1 cellular context compared by ENCODE assay signal in the genomic region with DNA sequence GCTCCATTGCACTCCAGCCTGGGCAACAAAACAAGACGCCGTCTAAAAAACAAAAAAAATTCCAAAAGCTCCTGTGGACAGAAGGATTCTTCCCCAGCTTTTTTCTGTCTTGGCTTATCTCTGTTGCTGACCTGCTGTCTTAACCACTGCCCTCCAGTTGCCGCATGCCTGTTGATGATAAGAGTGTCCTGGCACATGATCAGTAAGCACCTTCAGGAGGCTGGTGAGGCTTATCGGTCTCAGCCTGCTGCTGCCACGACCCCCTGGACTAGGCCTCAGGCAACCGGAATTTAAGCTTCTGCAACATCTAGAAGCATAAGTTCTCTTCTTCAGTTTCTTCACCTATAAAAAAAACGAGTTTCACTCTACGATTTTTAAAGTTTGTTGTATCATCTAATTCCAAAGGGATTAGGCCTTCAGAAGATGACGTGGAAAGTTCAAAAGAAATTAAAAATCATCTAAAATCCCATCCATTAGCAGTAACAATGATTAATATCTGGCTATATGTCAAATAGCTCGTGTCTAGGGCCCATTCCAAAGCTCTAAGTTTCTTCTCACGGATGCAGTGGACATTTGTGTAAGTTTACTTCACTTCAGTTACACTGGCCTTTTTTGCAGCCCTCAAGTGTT.
TF ChIP-seq lines count a peak whose summit lies in the region.

No MANE protein-coding gene starts in this region.

TF ChIP-seq in K562, 482 proteins besides CTCF, POLR2A, EP300 and RAD21 (continued from another document and continues in another):
- TF ChIP-seq, protein P1, sequence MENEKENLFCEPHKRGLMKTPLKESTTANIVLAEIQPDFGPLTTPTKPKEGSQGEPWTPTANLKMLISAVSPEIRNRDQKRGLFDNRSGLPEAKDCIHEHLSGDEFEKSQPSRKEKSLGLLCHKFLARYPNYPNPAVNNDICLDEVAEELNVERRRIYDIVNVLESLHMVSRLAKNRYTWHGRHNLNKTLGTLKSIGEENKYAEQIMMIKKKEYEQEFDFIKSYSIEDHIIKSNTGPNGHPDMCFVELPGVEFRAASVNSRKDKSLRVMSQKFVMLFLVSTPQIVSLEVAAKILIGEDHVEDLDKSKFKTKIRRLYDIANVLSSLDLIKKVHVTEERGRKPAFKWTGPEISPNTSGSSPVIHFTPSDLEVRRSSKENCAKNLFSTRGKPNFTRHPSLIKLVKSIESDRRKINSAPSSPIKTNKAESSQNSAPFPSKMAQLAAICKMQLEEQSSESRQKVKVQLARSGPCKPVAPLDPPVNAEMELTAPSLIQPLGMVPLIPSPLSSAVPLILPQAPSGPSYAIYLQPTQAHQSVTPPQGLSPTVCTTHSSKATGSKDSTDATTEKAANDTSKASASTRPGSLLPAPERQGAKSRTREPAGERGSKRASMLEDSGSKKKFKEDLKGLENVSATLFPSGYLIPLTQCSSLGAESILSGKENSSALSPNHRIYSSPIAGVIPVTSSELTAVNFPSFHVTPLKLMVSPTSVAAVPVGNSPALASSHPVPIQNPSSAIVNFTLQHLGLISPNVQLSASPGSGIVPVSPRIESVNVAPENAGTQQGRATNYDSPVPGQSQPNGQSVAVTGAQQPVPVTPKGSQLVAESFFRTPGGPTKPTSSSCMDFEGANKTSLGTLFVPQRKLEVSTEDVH (IDR thresholded peaks at IDR 0.05; ENCODE audit: low read depth, partially characterized antibody) = peak; percentile 74
- TF ChIP-seq ZNF224 (CRISPR knock-in tag; IDR thresholded peaks at IDR 0.05) (no peak), HIVEP1 (CRISPR knock-in tag; IDR thresholded peaks at IDR 0.05) (no peak), GATAD2A (IDR thresholded peaks at IDR 0.05) (peak; percentile 99), EHMT2 (IDR thresholded peaks at IDR 0.05) (peak; percentile 49; the same call in 1 of the 2 replicates), FOXJ3 (CRISPR knock-in tag; IDR thresholded peaks at IDR 0.05) (no peak), TSC22D4 (tag; IDR thresholded peaks at IDR 0.05) (no peak), ZKSCAN8 (CRISPR knock-in tag; IDR thresholded peaks at IDR 0.05) (peak; percentile 85), KAT7 (CRISPR knock-in tag; IDR thresholded peaks at IDR 0.05; ENCODE audit: borderline replicate concordance) (no peak), MCM7 (IDR thresholded peaks at IDR 0.05) (no peak), KHSRP (IDR thresholded peaks at IDR 0.05) (peak; percentile 96), NCOR1 (IDR thresholded peaks at IDR 0.05) (peak; percentile 100), CHCHD3 (CRISPR knock-in tag; IDR thresholded peaks at IDR 0.05) (no peak), GABPB2 (CRISPR knock-in tag; conservative IDR thresholded peaks at IDR 0.05) (no peak), SRSF1 (IDR thresholded peaks at IDR 0.05; ENCODE audit: low read depth, low read length) (no peak), DIDO1 (tag; IDR thresholded peaks at IDR 0.05; ENCODE audit: low read depth) (peak; percentile 50; the same call in 1 of the 2 replicates), DACH1 (IDR thresholded peaks at IDR 0.05; ENCODE audit: partially characterized antibody) (peak; percentile 80), SRF (CRISPR knock-in tag; IDR thresholded peaks at IDR 0.05) (no peak), U2AF1 (optimal IDR thresholded peaks at IDR 0.05; ENCODE audit: low read depth, low read length) (no peak), TAF9B (IDR thresholded peaks at IDR 0.05; ENCODE audit: partially characterized antibody) (peak; percentile 63), HDAC8 (tag; IDR thresholded peaks at IDR 0.05) (no peak), RFX5 (IDR thresholded peaks at IDR 0.05; ENCODE audit: low read depth, low read length) (no peak), PHB (CRISPR knock-in tag; IDR thresholded peaks at IDR 0.05) (no peak)
- TF ChIP-seq, protein P2, sequence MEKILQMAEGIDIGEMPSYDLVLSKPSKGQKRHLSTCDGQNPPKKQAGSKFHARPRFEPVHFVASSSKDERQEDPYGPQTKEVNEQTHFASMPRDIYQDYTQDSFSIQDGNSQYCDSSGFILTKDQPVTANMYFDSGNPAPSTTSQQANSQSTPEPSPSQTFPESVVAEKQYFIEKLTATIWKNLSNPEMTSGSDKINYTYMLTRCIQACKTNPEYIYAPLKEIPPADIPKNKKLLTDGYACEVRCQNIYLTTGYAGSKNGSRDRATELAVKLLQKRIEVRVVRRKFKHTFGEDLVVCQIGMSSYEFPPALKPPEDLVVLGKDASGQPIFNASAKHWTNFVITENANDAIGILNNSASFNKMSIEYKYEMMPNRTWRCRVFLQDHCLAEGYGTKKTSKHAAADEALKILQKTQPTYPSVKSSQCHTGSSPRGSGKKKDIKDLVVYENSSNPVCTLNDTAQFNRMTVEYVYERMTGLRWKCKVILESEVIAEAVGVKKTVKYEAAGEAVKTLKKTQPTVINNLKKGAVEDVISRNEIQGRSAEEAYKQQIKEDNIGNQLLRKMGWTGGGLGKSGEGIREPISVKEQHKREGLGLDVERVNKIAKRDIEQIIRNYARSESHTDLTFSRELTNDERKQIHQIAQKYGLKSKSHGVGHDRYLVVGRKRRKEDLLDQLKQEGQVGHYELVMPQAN (IDR thresholded peaks at IDR 0.05; ENCODE audit: borderline replicate concordance) = no peak
- TF ChIP-seq, protein P3, sequence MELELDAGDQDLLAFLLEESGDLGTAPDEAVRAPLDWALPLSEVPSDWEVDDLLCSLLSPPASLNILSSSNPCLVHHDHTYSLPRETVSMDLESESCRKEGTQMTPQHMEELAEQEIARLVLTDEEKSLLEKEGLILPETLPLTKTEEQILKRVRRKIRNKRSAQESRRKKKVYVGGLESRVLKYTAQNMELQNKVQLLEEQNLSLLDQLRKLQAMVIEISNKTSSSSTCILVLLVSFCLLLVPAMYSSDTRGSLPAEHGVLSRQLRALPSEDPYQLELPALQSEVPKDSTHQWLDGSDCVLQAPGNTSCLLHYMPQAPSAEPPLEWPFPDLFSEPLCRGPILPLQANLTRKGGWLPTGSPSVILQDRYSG (tag; conservative IDR thresholded peaks at IDR 0.05; ENCODE audit: low read depth) = peak; percentile 75; the same call in 1 of the 2 replicates
- TF ChIP-seq, protein P4, sequence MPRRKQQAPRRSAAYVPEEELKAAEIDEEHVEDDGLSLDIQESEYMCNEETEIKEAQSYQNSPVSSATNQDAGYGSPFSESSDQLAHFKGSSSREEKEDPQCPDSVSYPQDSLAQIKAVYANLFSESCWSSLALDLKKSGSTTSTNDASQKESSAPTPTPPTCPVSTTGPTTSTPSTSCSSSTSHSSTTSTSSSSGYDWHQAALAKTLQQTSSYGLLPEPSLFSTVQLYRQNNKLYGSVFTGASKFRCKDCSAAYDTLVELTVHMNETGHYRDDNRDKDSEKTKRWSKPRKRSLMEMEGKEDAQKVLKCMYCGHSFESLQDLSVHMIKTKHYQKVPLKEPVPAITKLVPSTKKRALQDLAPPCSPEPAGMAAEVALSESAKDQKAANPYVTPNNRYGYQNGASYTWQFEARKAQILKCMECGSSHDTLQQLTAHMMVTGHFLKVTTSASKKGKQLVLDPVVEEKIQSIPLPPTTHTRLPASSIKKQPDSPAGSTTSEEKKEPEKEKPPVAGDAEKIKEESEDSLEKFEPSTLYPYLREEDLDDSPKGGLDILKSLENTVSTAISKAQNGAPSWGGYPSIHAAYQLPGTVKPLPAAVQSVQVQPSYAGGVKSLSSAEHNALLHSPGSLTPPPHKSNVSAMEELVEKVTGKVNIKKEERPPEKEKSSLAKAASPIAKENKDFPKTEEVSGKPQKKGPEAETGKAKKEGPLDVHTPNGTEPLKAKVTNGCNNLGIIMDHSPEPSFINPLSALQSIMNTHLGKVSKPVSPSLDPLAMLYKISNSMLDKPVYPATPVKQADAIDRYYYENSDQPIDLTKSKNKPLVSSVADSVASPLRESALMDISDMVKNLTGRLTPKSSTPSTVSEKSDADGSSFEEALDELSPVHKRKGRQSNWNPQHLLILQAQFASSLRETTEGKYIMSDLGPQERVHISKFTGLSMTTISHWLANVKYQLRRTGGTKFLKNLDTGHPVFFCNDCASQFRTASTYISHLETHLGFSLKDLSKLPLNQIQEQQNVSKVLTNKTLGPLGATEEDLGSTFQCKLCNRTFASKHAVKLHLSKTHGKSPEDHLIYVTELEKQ (CRISPR knock-in tag; IDR thresholded peaks at IDR 0.05) = 0 out of 2 replicates have a peak, but pooled peaks have one; percentile 52
- TF ChIP-seq, protein P5, sequence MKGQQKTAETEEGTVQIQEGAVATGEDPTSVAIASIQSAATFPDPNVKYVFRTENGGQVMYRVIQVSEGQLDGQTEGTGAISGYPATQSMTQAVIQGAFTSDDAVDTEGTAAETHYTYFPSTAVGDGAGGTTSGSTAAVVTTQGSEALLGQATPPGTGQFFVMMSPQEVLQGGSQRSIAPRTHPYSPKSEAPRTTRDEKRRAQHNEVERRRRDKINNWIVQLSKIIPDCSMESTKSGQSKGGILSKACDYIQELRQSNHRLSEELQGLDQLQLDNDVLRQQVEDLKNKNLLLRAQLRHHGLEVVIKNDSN (CRISPR knock-in tag; IDR thresholded peaks at IDR 0.05) = peak; percentile 65
- TF ChIP-seq, protein P6, sequence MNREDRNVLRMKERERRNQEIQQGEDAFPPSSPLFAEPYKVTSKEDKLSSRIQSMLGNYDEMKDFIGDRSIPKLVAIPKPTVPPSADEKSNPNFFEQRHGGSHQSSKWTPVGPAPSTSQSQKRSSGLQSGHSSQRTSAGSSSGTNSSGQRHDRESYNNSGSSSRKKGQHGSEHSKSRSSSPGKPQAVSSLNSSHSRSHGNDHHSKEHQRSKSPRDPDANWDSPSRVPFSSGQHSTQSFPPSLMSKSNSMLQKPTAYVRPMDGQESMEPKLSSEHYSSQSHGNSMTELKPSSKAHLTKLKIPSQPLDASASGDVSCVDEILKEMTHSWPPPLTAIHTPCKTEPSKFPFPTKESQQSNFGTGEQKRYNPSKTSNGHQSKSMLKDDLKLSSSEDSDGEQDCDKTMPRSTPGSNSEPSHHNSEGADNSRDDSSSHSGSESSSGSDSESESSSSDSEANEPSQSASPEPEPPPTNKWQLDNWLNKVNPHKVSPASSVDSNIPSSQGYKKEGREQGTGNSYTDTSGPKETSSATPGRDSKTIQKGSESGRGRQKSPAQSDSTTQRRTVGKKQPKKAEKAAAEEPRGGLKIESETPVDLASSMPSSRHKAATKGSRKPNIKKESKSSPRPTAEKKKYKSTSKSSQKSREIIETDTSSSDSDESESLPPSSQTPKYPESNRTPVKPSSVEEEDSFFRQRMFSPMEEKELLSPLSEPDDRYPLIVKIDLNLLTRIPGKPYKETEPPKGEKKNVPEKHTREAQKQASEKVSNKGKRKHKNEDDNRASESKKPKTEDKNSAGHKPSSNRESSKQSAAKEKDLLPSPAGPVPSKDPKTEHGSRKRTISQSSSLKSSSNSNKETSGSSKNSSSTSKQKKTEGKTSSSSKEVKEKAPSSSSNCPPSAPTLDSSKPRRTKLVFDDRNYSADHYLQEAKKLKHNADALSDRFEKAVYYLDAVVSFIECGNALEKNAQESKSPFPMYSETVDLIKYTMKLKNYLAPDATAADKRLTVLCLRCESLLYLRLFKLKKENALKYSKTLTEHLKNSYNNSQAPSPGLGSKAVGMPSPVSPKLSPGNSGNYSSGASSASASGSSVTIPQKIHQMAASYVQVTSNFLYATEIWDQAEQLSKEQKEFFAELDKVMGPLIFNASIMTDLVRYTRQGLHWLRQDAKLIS (CRISPR knock-in tag; IDR thresholded peaks at IDR 0.05) = 0 out of 2 replicates have a peak, but pooled peaks have one; percentile 43
- TF ChIP-seq, protein P7, sequence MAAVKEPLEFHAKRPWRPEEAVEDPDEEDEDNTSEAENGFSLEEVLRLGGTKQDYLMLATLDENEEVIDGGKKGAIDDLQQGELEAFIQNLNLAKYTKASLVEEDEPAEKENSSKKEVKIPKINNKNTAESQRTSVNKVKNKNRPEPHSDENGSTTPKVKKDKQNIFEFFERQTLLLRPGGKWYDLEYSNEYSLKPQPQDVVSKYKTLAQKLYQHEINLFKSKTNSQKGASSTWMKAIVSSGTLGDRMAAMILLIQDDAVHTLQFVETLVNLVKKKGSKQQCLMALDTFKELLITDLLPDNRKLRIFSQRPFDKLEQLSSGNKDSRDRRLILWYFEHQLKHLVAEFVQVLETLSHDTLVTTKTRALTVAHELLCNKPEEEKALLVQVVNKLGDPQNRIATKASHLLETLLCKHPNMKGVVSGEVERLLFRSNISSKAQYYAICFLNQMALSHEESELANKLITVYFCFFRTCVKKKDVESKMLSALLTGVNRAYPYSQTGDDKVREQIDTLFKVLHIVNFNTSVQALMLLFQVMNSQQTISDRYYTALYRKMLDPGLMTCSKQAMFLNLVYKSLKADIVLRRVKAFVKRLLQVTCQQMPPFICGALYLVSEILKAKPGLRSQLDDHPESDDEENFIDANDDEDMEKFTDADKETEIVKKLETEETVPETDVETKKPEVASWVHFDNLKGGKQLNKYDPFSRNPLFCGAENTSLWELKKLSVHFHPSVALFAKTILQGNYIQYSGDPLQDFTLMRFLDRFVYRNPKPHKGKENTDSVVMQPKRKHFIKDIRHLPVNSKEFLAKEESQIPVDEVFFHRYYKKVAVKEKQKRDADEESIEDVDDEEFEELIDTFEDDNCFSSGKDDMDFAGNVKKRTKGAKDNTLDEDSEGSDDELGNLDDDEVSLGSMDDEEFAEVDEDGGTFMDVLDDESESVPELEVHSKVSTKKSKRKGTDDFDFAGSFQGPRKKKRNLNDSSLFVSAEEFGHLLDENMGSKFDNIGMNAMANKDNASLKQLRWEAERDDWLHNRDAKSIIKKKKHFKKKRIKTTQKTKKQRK (IDR thresholded peaks at IDR 0.05; ENCODE audit: borderline replicate concordance, low read depth, low read length) = no peak
- TF ChIP-seq, protein P8, sequence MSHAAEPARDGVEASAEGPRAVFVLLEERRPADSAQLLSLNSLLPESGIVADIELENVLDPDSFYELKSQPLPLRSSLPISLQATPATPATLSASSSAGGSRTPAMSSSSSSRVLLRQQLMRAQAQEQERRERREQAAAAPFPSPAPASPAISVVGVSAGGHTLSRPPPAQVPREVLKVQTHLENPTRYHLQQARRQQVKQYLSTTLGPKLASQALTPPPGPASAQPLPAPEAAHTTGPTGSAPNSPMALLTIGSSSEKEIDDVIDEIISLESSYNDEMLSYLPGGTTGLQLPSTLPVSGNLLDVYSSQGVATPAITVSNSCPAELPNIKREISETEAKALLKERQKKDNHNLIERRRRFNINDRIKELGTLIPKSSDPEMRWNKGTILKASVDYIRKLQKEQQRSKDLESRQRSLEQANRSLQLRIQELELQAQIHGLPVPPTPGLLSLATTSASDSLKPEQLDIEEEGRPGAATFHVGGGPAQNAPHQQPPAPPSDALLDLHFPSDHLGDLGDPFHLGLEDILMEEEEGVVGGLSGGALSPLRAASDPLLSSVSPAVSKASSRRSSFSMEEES (CRISPR knock-in tag; IDR thresholded peaks at IDR 0.05) = peak; percentile 40
